In genomic region chr11:8092587-8093424, GRCh38 we compare ENCODE assay signal across 8 cellular contexts. TPM values are rescaled to one million over a fixed set of nuclear protein-coding genes. Genes with fewer than 3 reads are reported as not detected.
A peak's percentile ranks its signal among the peaks of the same experiment; 100 is the strongest.
DNase-seq lines count a peak whose midpoint lies in the region; ATAC-seq and TF ChIP-seq lines count a peak whose summit lies in the region.

No MANE protein-coding gene starts in this region.

- no TSS peak for BruUV-seq in OCI-LY7 (replicated peaks; lab: Mats Ljungman, UMichigan)

- intact Hi-C loops in OCI-LY7 (cut with micrococcal nuclease; ENCODE audit: unreplicated experiment), result no loop called here

- WGBS in hepatocyte (ENCODE audit: low lambda C conversion rate, missing lambda C conversion rate), result 64% methylated on average over 11 of the region's 11 CpGs

- H3K9me2 ChIP-seq in OCI-LY7 (ENCODE audit: insufficient read depth, low read length) (no peaks in the 10 kb centered on the region), hepatocyte (replicated peaks; ENCODE audit: insufficient read depth) (no peaks in the 10 kb centered on the region)

- peak; percentile 84 for DNase-seq in D341Med (ENCODE audit: low spot score)
- DNase-seq in HPDE6-E6E7 (ENCODE audit: extremely low spot score), result peak; percentile 66
- peak; percentile 70 for DNase-seq in OCI-LY7 (ENCODE audit: low spot score)
- DNase-seq in amniotic stem cell (lab: John Stamatoyannopoulos, UW), result peak; percentile 35
- peak; percentile 77 for DNase-seq in hepatocyte (ENCODE audit: low spot score)
- peak in 3 of 4 experiments; percentile 7 to 42 (median 25) for DNase-seq in stimulated activated CD4-positive, alpha-beta T cell treated with anti-CD3 and anti-CD28 coated beads, Interleukin-1b, Interleukin-23, amount 100 ng/mL, for 24 hours (ENCODE audit: low read depth in 4 of 4, low spot score in 1 of 4)
- DNase-seq in occipital lobe (lab: John Stamatoyannopoulos, UW), result no peak

- POLR2A ChIA-PET in OCI-LY7 (lab: Charles Lee), result no interaction called here

- H2AFZ ChIP-seq in OCI-LY7 (ENCODE audit: low read length), result peak overlapping the region; percentile 66; the same call in 1 of the 2 replicates
- H2AFZ ChIP-seq in hepatocyte, result no peak overlapping the region

- CTCF ChIA-PET in OCI-LY7 (lab: Charles Lee; ENCODE audit: unreplicated experiment), result interaction anchor here (0.6 kb wide), 1 partner anchor 11 kb away, joined by 3 read pairs; no protein-coding TSS in a partner anchor

- H3K36me3 ChIP-seq in OCI-LY7 (ENCODE audit: insufficient read depth, low read length) (no peaks in the 10 kb centered on the region), hepatocyte (replicated peaks; ENCODE audit: insufficient read depth, low read depth) (no peaks in the 10 kb centered on the region)

- peaks cover 5% of the 10 kb centered on the region for H3K4me1 ChIP-seq in OCI-LY7 (ENCODE audit: insufficient read depth, low read length, poor library complexity, severe bottlenecking)
- no peaks in the 10 kb centered on the region for H3K4me1 ChIP-seq in hepatocyte (ENCODE audit: insufficient read depth)

- H3K4me2 ChIP-seq in OCI-LY7 (ENCODE audit: low read length), result peak overlapping the region; percentile 17; the same call in 1 of the 2 replicates
- H3K4me2 ChIP-seq in hepatocyte, result no peak overlapping the region

- H3K4me3 ChIP-seq in OCI-LY7 (ENCODE audit: low read depth, low read length, poor library complexity, severe bottlenecking) (no peak overlapping the region), hepatocyte (no peak overlapping the region)

- H3K27me3 ChIP-seq in hepatocyte, result no peaks in the 10 kb centered on the region

- ATAC-seq in GM19455 (IDR thresholded peaks at IDR 0.05; ENCODE audit: unreplicated experiment), result peak; percentile 74

- TF ChIP-seq CTCF in OCI-LY7 (conservative IDR thresholded peaks at IDR 0.05; ENCODE audit: low read length) (peak; percentile 78), hepatocyte (IDR thresholded peaks at IDR 0.05; ENCODE audit: poor library complexity) (peak; percentile 50)

- H3K79me2 ChIP-seq in OCI-LY7 (ENCODE audit: insufficient read depth, low read depth, low read length), result no peaks in the 10 kb centered on the region
- peaks cover 3% of the 10 kb centered on the region for H3K79me2 ChIP-seq in hepatocyte

- H3K27ac ChIP-seq in OCI-LY7 (ENCODE audit: low read depth, low read length, poor library complexity, severe bottlenecking) (no peak overlapping the region), hepatocyte (no peak overlapping the region)

- H3K9me3 ChIP-seq in OCI-LY7 (ENCODE audit: low read length) (no peaks in the 10 kb centered on the region), hepatocyte (ENCODE audit: low read depth) (no peaks in the 10 kb centered on the region)

- no peaks in the 10 kb centered on the region for H4K20me1 ChIP-seq in OCI-LY7 (ENCODE audit: insufficient read depth, low read length)
- H4K20me1 ChIP-seq in hepatocyte (ENCODE audit: insufficient read depth, poor library complexity, severe bottlenecking), result no peaks in the 10 kb centered on the region

RNA-seq across cellular contexts. Expression of gene TUB, which starts 11.8 kb away (rescaled TPM):
- not detected in 2 replicates for total RNA-seq in OCI-LY7 (2014; rRNA removed; shearing (Covaris generic))
- total RNA-seq in OCI-LY7 (2022) (not detected in 2 replicates), hepatocyte (14.9 and 18.7 TPM in 2 replicates), occipital lobe (88.3 TPM)
- 4.8 and 5.0 TPM in 2 replicates for polyA plus RNA-seq in hepatocyte

Comparison
In these comparisons a context has a peak if more than half of its experiments do, and no peak if none do; other contexts are left out.
1. RNA of gene TUB, which starts 11.8 kb away (total RNA-seq): 88.3 TPM in occipital lobe (single experiment) and 14.9 to 18.7 TPM in hepatocyte; not detected in OCI-LY7; every median in the first group is over 10 times any median in the second.